8 cellular contexts compared by ENCODE assay signal in the genomic region with DNA sequence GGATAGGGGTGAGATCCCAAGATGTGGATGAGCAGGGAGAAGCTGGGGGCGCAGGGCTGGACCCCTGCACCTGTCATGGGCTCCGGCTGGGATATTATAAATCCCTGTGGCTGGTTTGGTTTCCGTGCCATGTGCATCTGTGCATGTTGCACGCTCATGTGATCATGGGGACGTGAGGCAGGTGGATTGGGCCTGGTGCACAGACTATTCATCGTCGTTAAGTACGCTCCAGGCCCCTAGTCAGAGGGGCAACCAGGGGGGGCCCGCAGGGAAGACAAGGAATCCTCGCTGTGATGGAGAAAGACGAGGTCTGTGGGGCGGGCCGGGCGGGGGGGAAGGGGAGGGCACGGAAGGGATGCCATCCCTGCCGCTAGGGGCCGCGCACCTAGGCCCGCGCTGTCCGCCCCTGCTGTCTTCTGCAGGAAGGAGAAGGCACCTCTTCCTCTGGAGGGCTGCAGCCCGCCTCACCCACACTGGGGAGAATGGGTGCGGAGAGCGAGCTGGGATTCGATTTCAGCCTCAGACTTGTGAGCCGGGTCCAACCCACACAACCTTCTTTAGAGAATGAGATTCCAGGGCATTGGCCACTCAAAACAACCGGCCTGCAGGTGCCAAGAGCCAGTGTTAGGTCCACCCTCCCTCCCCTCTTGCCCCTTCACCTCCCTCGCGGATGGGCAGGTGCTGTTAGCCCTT. TPM values are rescaled to one million over a fixed set of nuclear protein-coding genes. Genes with fewer than 3 reads are reported as not detected.
DNase-seq lines count a peak whose midpoint lies in the region; ATAC-seq and TF ChIP-seq lines count a peak whose summit lies in the region.

No MANE protein-coding gene starts in this region.

- H3K79me2 ChIP-seq in mammary epithelial cell (ENCODE audit: insufficient read depth, low read length): peaks cover 33% of the 10 kb centered on the region

- no peaks in the 10 kb centered on the region for H3K27me3 ChIP-seq in mammary epithelial cell (ENCODE audit: insufficient read depth, low read length)

- H4K20me1 ChIP-seq in mammary epithelial cell (ENCODE audit: insufficient read depth, low read length): no peaks in the 10 kb centered on the region

- intact Hi-C loops in mammary epithelial cell (cut with micrococcal nuclease): no loop called here

- no TSS peak for BruUV-seq in mammary epithelial cell (replicated peaks; lab: Mats Ljungman, UMichigan)

- CTCF ChIA-PET in mammary epithelial cell (lab: Charles Lee; ENCODE audit: low non-redundant PET): no interaction called here

- 100% methylated on average over 3 of the region's 29 CpGs for WGBS in mammary epithelial cell (ENCODE audit: low coverage, missing lambda C conversion rate)
- whole genome bisulfite sequencing in mesodermal cell (ENCODE audit: insufficient coverage in 2 of 2), 2 experiments: 19 to 22% methylated on average over 10 to 16 of the region's 29 CpGs

- dilution Hi-C loops in mammary epithelial cell (cut with HindIII; ENCODE audit: low sequenced_read_pairs): no loop called here

- in situ Hi-C loops in mammary epithelial cell (cut with MboI; ENCODE audit: low sequenced_read_pairs in 2 of 2): no loop called here

- DNase-seq in EH (ENCODE audit: low read depth) (peak; percentile 5), NB4 (ENCODE audit: low read depth) (no peak), mammary epithelial cell (no peak), NCI-H446 (lab: John Stamatoyannopoulos, UW) (no peak), OCI-M1 (lab: John Stamatoyannopoulos, UW) (no peak)

- no peak overlapping the region for H3K27ac ChIP-seq in mammary epithelial cell (ENCODE audit: insufficient read depth, low read depth, low read length)
- no peak overlapping the region for H3K27ac ChIP-seq in mesodermal cell (ENCODE audit: low read depth, low read length, severe bottlenecking)

- no peaks in the 10 kb centered on the region for H3K9me3 ChIP-seq in mammary epithelial cell (replicated peaks; ENCODE audit: insufficient read depth, low read length)
- no peaks in the 10 kb centered on the region for H3K9me3 ChIP-seq in mesodermal cell (ENCODE audit: control insufficient read depth, low read length)

- H3K4me2 ChIP-seq in mammary epithelial cell (ENCODE audit: insufficient read depth, low read depth, low read length): peak overlapping the region; percentile 93

- TF ChIP-seq CTCF in NB4 (IDR thresholded peaks at IDR 0.05; ENCODE audit: low read depth, low read length): no peak
- no peak for TF ChIP-seq CTCF in mammary epithelial cell (conservative IDR thresholded peaks at IDR 0.05 in 1 of 2, IDR thresholded peaks at IDR 0.05 in 1 of 2; ENCODE audit: extremely low read depth in 1 of 2, insufficient read depth in 1 of 2, low read depth in 1 of 2, low read length in 2 of 2)

- no peak for TF ChIP-seq POLR2A in NB4 (IDR thresholded peaks at IDR 0.05; ENCODE audit: extremely low read depth, insufficient read length)

- H3K36me3 ChIP-seq in mammary epithelial cell (ENCODE audit: insufficient read depth, low read length): peaks cover 7% of the 10 kb centered on the region
- H3K36me3 ChIP-seq in mesodermal cell (ENCODE audit: control insufficient read depth, insufficient read depth, low read length): peaks cover 17% of the 10 kb centered on the region

- H3K4me1 ChIP-seq in mammary epithelial cell (ENCODE audit: insufficient read depth, low read length) (peaks cover 20% of the 10 kb centered on the region), mesodermal cell (ENCODE audit: control insufficient read depth, insufficient read depth, low read length, poor library complexity, severe bottlenecking) (peaks cover 5% of the 10 kb centered on the region)

- H3K9ac ChIP-seq in mammary epithelial cell (ENCODE audit: insufficient read depth, low read length): no peak overlapping the region

- H3K4me3 ChIP-seq in NB4 (ENCODE audit: low read depth, low read length) (peak overlapping the region; percentile 50), mammary epithelial cell (replicated peaks in 1 of 3; ENCODE audit: insufficient read depth in 1 of 3, low read depth in 2 of 3, low read length in 3 of 3) (peak overlapping the region in 1 of 3 experiments; percentile 57), mesodermal cell (ENCODE audit: extremely low read depth, insufficient read depth, low read length, poor library complexity, severe bottlenecking) (peak overlapping the region; percentile 39)

- ATAC-seq in HG03139 (IDR thresholded peaks at IDR 0.05; ENCODE audit: unreplicated experiment) (no peak), GM19397 (IDR thresholded peaks at IDR 0.05; ENCODE audit: unreplicated experiment) (no peak)

- H2AFZ ChIP-seq in mammary epithelial cell (ENCODE audit: low read depth, low read length): peak overlapping the region; percentile 99

RNA-seq across cellular contexts. Expression of gene LRP8, which starts 0.8 kb away (rescaled TPM):
- 10 to 100 TPM; 18.5 to 50.1 TPM for total RNA-seq in mammary epithelial cell
- 68.6 TPM for polyA plus RNA-seq in mammary epithelial cell
- 212 TPM for polyA minus RNA-seq in mammary epithelial cell
- 17.9 TPM for polyA plus RNA-seq in mesodermal cell (2013, experiment 1 of 2)
- 15.1 TPM for polyA plus RNA-seq in mesodermal cell (2013, experiment 2 of 2)
